In genomic region chr12:61029516-61029915, GRCh38 we compare ENCODE assay signal across 30 cellular contexts.
"Had no signal": no experiment of that assay in that cellular context is flagged by ENCODE, and none has a peak within 500 bp of the region (broad histone marks: within the 10 kb centered on the region; RNA-seq: fewer than 3 reads in every experiment).

No MANE protein-coding gene starts in this region.

- ATAC-seq: activated CD4-positive, CD25-positive, alpha-beta regulatory T cell treated with anti-CD3 and anti-CD28 coated beads, Interleukin-2, amount 50 U/mL, for 24 hours; activated naive CD4-positive, alpha-beta T cell treated with anti-CD3 and anti-CD28 coated beads, Interleukin-2, amount 50 U/mL, for 72 hours; activated T-cell treated with anti-CD3 and anti-CD28 coated beads, Interleukin-2, amount 50 U/mL, for 72 hours; effector memory CD8-positive, alpha-beta T cell; foreskin keratinocyte; gastrocnemius medialis; heart left ventricle; T-helper 17 cell had no signal

- H3K4me3 ChIP-seq: ascending aorta, esophagus muscularis mucosa, gastrocnemius medialis, heart left ventricle had no signal

- H3K4me3 Mint-ChIP-seq: activated naive CD4-positive, alpha-beta T cell treated with anti-CD3 and anti-CD28 coated beads, Interleukin-2, amount 10 ng/mL, durations not matched to agents 7 days and 5 days; activated naive CD8-positive, alpha-beta T cell treated with anti-CD3 and anti-CD28 coated beads, Interleukin-2, amount 10 ng/mL, durations not matched to agents 7 days and 5 days; activated T-cell treated with anti-CD3 and anti-CD28 coated beads, Interleukin-2, amount 50 U/mL, for 24 hours; activated T-cell treated with anti-CD3 and anti-CD28 coated beads, Interleukin-2, amount 50 U/mL, for 72 hours; central memory CD8-positive, alpha-beta T cell; effector memory CD8-positive, alpha-beta T cell; T-helper 17 cell; T-helper 2 cell treated with Interferon-gamma antibody and Interleukin-4, amounts not matched to agents 5 μg/mL and 100 μg/mL, for 36 hours had no signal

- H3K27ac ChIP-seq: ascending aorta, brain microvascular endothelial cell, esophagus muscularis mucosa, foreskin keratinocyte, gastrocnemius medialis, heart left ventricle had no signal

- H3K4me1 Mint-ChIP-seq: activated naive CD4-positive, alpha-beta T cell treated with anti-CD3 and anti-CD28 coated beads, Interleukin-2, amount 10 ng/mL, durations not matched to agents 7 days and 5 days; activated naive CD8-positive, alpha-beta T cell treated with anti-CD3 and anti-CD28 coated beads, Interleukin-2, amount 10 ng/mL, durations not matched to agents 7 days and 5 days; central memory CD8-positive, alpha-beta T cell; T-helper 17 cell had no signal

- H3K4me1 ChIP-seq: ascending aorta, esophagus muscularis mucosa, foreskin keratinocyte, gastrocnemius medialis, heart left ventricle had no signal

- H3K27me3 ChIP-seq: ascending aorta, brain microvascular endothelial cell, esophagus muscularis mucosa, foreskin keratinocyte, gastrocnemius medialis, heart left ventricle had no signal

- H3K27me3 Mint-ChIP-seq: activated naive CD4-positive, alpha-beta T cell treated with anti-CD3 and anti-CD28 coated beads, Interleukin-2, amount 10 ng/mL, durations not matched to agents 7 days and 5 days; activated naive CD8-positive, alpha-beta T cell treated with anti-CD3 and anti-CD28 coated beads, Interleukin-2, amount 10 ng/mL, durations not matched to agents 7 days and 5 days; activated T-cell treated with anti-CD3 and anti-CD28 coated beads, Interleukin-2, amount 50 U/mL, for 24 hours; central memory CD8-positive, alpha-beta T cell; effector memory CD8-positive, alpha-beta T cell; T-helper 17 cell had no signal

- DNase-seq: activated CD4-positive, alpha-beta T cell treated with anti-CD3 and anti-CD28 coated beads for 48 hours; activated CD4-positive, alpha-beta T cell treated with anti-CD3 and anti-CD28 coated beads, Interleukin-2, amount 50 U/mL, for 1 hour; activated CD4-positive, alpha-beta T cell treated with anti-CD3 and anti-CD28 coated beads, Interleukin-2, amount 50 U/mL, for 48 hours; activated CD8-positive, alpha-beta memory T cell treated with anti-CD3 and anti-CD28 coated beads, Interleukin-2, amount 50 U/mL, for 48 hours; activated gamma-delta T cell; activated naive CD4-positive, alpha-beta T cell; activated naive CD4-positive, alpha-beta T cell treated with anti-CD3 and anti-CD28 coated beads, Interleukin-2, amount 10 ng/mL, durations not matched to agents 7 days and 5 days; activated naive CD8-positive, alpha-beta T cell treated with anti-CD3 and anti-CD28 coated beads, Interleukin-2, amount 10 ng/mL, durations not matched to agents 7 days and 5 days; activated T-cell treated with anti-CD3 and anti-CD28 coated beads for 4 hours; activated T-cell treated with anti-CD3 and anti-CD28 coated beads, Interleukin-2, amount 50 U/mL, for 24 hours; activated T-cell treated with anti-CD3 and anti-CD28 coated beads, Interleukin-2, amount 50 U/mL, for 72 hours; brain microvascular endothelial cell; cortex of kidney; dermis blood vessel endothelial cell; effector CD4-positive, alpha-beta T cell; effector memory CD8-positive, alpha-beta T cell; erythroblast; foreskin keratinocyte; gastrocnemius medialis; glutamatergic neuron; heart left ventricle; T-helper 1 cell; T-helper 17 cell; T1000 had no signal

- H3K9me3 ChIP-seq: ascending aorta, gastrocnemius medialis had no signal

- H3K36me3 ChIP-seq: ascending aorta, brain microvascular endothelial cell, esophagus muscularis mucosa, gastrocnemius medialis, heart left ventricle had no signal

- H3K36me3 Mint-ChIP-seq: activated naive CD4-positive, alpha-beta T cell treated with anti-CD3 and anti-CD28 coated beads, Interleukin-2, amount 10 ng/mL, durations not matched to agents 7 days and 5 days; activated naive CD8-positive, alpha-beta T cell treated with anti-CD3 and anti-CD28 coated beads, Interleukin-2, amount 10 ng/mL, durations not matched to agents 7 days and 5 days had no signal

- H3K27ac Mint-ChIP-seq: activated naive CD4-positive, alpha-beta T cell treated with anti-CD3 and anti-CD28 coated beads, Interleukin-2, amount 10 ng/mL, durations not matched to agents 7 days and 5 days; activated naive CD4-positive, alpha-beta T cell treated with anti-CD3 and anti-CD28 coated beads, Interleukin-2, amount 50 U/mL, for 72 hours; activated naive CD8-positive, alpha-beta T cell treated with anti-CD3 and anti-CD28 coated beads, Interleukin-2, amount 10 ng/mL, durations not matched to agents 7 days and 5 days; activated T-cell treated with anti-CD3 and anti-CD28 coated beads, Interleukin-2, amount 50 U/mL, for 24 hours; activated T-cell treated with anti-CD3 and anti-CD28 coated beads, Interleukin-2, amount 50 U/mL, for 72 hours; effector memory CD8-positive, alpha-beta T cell; T-helper 17 cell; T-helper 2 cell treated with Interferon-gamma antibody and Interleukin-4, amounts not matched to agents 5 μg/mL and 100 μg/mL, for 36 hours had no signal
